ENCODE assay signal across 9 cellular contexts in the genomic region with DNA sequence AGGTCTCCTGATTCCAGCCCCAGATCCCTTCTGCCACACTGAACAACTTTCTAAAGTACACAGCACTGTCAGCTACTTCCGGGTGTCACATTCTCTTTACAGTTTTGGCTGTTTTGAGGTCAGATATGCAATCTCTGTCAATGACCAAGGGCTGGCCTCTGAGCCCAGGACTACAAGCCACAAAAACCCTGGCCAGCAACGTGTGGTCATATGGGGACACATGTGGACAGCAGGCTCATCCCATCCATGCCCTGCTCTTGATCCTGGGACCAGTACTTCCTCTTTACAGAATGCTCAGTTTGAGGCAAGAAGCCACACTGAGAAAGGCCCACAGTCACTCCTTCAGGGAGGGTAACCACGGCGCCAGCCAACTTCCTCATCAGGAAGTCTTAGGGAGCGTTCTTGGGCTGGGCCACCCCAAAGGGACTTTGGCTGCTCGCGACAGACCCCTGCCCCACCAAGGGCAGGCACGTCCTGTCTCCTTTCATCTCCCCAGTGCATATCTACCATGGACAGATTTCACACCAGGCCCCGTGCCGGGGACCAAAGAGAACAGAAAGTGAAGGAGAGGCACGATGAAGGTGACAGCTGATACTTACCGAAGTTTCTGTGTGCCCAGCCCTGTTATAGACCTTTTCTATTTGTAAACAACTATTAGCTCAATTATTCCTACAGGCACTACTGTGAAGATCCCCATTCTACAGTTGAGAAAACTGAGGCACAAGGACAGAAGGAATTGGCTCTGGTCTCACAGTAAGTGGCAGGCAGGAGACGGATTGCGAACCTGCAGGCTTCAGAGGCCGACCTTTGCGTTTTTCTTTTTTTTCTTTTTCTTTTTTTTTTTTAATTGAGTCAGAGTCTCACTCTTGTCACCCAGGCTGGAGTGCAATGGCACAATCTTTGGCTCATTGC. TPM values are rescaled to one million over a fixed set of nuclear protein-coding genes. Genes with fewer than 3 reads are reported as not detected.
DNase-seq lines count a peak whose midpoint lies in the region; ATAC-seq, FAIRE-seq and TF ChIP-seq lines count a peak whose summit lies in the region.
"Had no signal": no experiment of that assay in that cellular context is flagged by ENCODE, and none has a peak within 500 bp of the region (broad histone marks: within the 10 kb centered on the region; RNA-seq: fewer than 3 reads in every experiment).

No MANE protein-coding gene starts in this region.

- DNase-seq in RWPE2 (ENCODE audit: low spot score), result peak; percentile 52
- DNase-seq in fibroblast of mammary gland (ENCODE audit: low read depth), result peak; percentile 42
- peak; percentile 92 for DNase-seq in spleen
- no peak for DNase-seq in RCC 7860 (ENCODE audit: low spot score)
- no peak for DNase-seq in foreskin keratinocyte
- no peak for DNase-seq in cerebellar nuclear complex (lab: John Stamatoyannopoulos, UW)

- no peaks in the 10 kb centered on the region for H3K27me3 ChIP-seq in RWPE2 (ENCODE audit: insufficient read depth, poor library complexity, severe bottlenecking)
- peaks cover 0 to 6% (median 0%) of the 10 kb centered on the region in 7 donors for H3K27me3 ChIP-seq in spleen (replicated peaks in 1 of 7)
- H3K27me3 ChIP-seq in foreskin keratinocyte, result no peaks in the 10 kb centered on the region

- H3K4me3 ChIP-seq in RWPE2 (ENCODE audit: severe bottlenecking) (no peak overlapping the region), fibroblast of mammary gland (ENCODE audit: control insufficient read depth, low read depth, low read length) (no peak overlapping the region), spleen (peak overlapping the region in 2 of 8 donors; percentile 1 to 45)

- ATAC-seq in GM18907 (IDR thresholded peaks at IDR 0.05; ENCODE audit: unreplicated experiment) (peak; percentile 72), HG02852 (IDR thresholded peaks at IDR 0.05; ENCODE audit: unreplicated experiment) (peak; percentile 71), RWPE2 (ENCODE audit: low read depth) (no peak), foreskin keratinocyte (no peak)

- H3K27ac ChIP-seq in RWPE2 (ENCODE audit: poor library complexity, severe bottlenecking), result no peak overlapping the region
- peak overlapping the region; percentile 62 to 85 (median 74) for H3K27ac ChIP-seq in spleen
- H3K27ac ChIP-seq in foreskin keratinocyte, result no peak overlapping the region

- intact Hi-C loops in spleen (cut with DNase I; ENCODE audit: low total_unique reads), result no loop called here

- H3K4me1 ChIP-seq in RWPE2 (ENCODE audit: insufficient read depth, poor library complexity, severe bottlenecking) (no peaks in the 10 kb centered on the region), spleen (peaks cover 17 to 100% (median 80%) of the 10 kb centered on the region in 6 donors), foreskin keratinocyte (no peaks in the 10 kb centered on the region)

- no peak for TF ChIP-seq POLR2A in spleen (IDR thresholded peaks at IDR 0.05)

- H3K36me3 ChIP-seq in RWPE2 (ENCODE audit: low read depth) (peaks cover 37% of the 10 kb centered on the region), spleen (peaks cover 0 to 84% (median 25%) of the 10 kb centered on the region in 6 donors)

- FAIRE-seq in RCC 7860 (lab: Jason Lieb, UNC), result no peak

- TF ChIP-seq CTCF in RWPE2 (IDR thresholded peaks at IDR 0.05; ENCODE audit: poor library complexity, severe bottlenecking) (no peak), fibroblast of mammary gland (conservative IDR thresholded peaks at IDR 0.05; ENCODE audit: control insufficient read depth, insufficient read depth, low read depth, low read length) (no peak), spleen (IDR thresholded peaks at IDR 0.05 in 8 of 11, conservative IDR thresholded peaks at IDR 0.05 in 3 of 11) (no peak), foreskin keratinocyte (conservative IDR thresholded peaks at IDR 0.05) (no peak)

- WGBS in spleen, 5 donors, result 32 to 43% (median 35%) methylated on average over 16 of the region's 16 CpGs

- no peaks in the 10 kb centered on the region for H3K9me3 ChIP-seq in RWPE2 (ENCODE audit: severe bottlenecking)
- no peaks in the 10 kb centered on the region for H3K9me3 ChIP-seq in spleen

RNA-seq across cellular contexts. Expression of a gene that starts 37.3 kb away (rescaled TPM):
- 100 to 1,000 TPM; 112 to 290 (median 182) TPM for total RNA-seq in spleen
- polyA plus RNA-seq in spleen, result 10 to 100 TPM; 34.0 to 60.0 (median 55.2) TPM
- total RNA-seq in foreskin keratinocyte, result 28.2 and 31.2 TPM in 2 replicates
- 19.4 and 25.6 TPM in 2 replicates for polyA plus RNA-seq in foreskin keratinocyte

RNA-seq across cellular contexts. Expression of a gene that starts 43.2 kb away (rescaled TPM):
- total RNA-seq in spleen, result not detected
- polyA plus RNA-seq in spleen, result not detected
- total RNA-seq in foreskin keratinocyte, result not detected in 2 replicates
- polyA plus RNA-seq in foreskin keratinocyte, result not detected in 2 replicates
- total RNA-seq: NCI-H460 had no signal

Comparison
In these comparisons a context has a peak if more than half of its experiments do, and no peak if none do; other contexts are left out.
1. ATAC-seq: peak in GM18907 (single experiment) and HG02852 (single experiment); none in RWPE2 (single experiment) and foreskin keratinocyte (single experiment).
2. DNase-seq: peak in RWPE2 (single experiment), fibroblast of mammary gland (single experiment) and spleen (single experiment); none in RCC 7860 (single experiment), foreskin keratinocyte (0 of 2) and cerebellar nuclear complex (0 of 2).
3. H3K27ac ChIP-seq: peak in spleen (8 of 8); none in RWPE2 (single experiment) and foreskin keratinocyte (single experiment).